Comparison of ENCODE assay signal across 1 cellular context in the genomic region with DNA sequence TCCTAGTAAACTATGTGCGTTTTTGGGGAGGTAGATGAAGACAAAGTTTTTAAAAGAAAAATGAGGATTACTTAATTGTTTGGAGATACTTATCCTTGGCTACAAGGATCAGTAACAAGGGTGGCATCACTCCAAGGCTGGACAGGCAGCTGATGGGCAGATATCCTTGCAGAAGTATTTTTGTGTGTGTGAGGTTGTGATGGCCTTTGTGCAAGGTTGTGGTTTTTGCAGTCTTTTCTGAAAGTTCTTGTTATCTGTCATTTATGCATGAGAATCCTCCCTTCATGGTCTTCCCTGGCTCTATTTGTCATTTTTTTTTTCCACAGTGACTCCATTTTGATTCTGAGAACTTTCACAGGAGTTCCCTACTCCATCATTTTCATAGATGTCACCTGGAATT.
TF ChIP-seq lines count a peak whose summit lies in the region.

No MANE protein-coding gene starts in this region.

TF ChIP-seq in GM12878, 131 proteins besides CTCF, POLR2A, EP300 and RAD21 (continued from another document):
- TF ChIP-seq, protein P1, sequence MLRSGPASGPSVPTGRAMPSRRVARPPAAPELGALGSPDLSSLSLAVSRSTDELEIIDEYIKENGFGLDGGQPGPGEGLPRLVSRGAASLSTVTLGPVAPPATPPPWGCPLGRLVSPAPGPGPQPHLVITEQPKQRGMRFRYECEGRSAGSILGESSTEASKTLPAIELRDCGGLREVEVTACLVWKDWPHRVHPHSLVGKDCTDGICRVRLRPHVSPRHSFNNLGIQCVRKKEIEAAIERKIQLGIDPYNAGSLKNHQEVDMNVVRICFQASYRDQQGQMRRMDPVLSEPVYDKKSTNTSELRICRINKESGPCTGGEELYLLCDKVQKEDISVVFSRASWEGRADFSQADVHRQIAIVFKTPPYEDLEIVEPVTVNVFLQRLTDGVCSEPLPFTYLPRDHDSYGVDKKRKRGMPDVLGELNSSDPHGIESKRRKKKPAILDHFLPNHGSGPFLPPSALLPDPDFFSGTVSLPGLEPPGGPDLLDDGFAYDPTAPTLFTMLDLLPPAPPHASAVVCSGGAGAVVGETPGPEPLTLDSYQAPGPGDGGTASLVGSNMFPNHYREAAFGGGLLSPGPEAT (IDR thresholded peaks at IDR 0.05; ENCODE audit: low read depth) = no peak
